In genomic region chr19:50723069-50723468, GRCh38 we compare ENCODE assay signal across 9 cellular contexts. TPM values are rescaled to one million over a fixed set of nuclear protein-coding genes. Genes with fewer than 3 reads are reported as not detected.
A peak's percentile ranks its signal among the peaks of the same experiment; 100 is the strongest.
DNase-seq lines count a peak whose midpoint lies in the region; ATAC-seq and TF ChIP-seq lines count a peak whose summit lies in the region.
"Had no signal": no experiment of that assay in that cellular context is flagged by ENCODE, and none has a peak within 500 bp of the region (broad histone marks: within the 10 kb centered on the region; RNA-seq: fewer than 3 reads in every experiment).

Gene CLEC11A, plus strand, starts transcription at chr19:50723364. Its CDS starts 162 bp downstream, at chr19:50723526.

- peaks cover 65% of the 10 kb centered on the region for H3K4me1 Mint-ChIP-seq in nephron progenitor cell

- no peaks in the 10 kb centered on the region for H3K9me3 ChIP-seq in RWPE2 (ENCODE audit: severe bottlenecking)

- peaks cover 8% of the 10 kb centered on the region for H3K27me3 ChIP-seq in RWPE2 (ENCODE audit: insufficient read depth, poor library complexity, severe bottlenecking)

- no peak for ATAC-seq in RWPE2 (ENCODE audit: low read depth)
- no peak for ATAC-seq in GM18520 (IDR thresholded peaks at IDR 0.05; ENCODE audit: unreplicated experiment)
- ATAC-seq in HG03175 (IDR thresholded peaks at IDR 0.05; ENCODE audit: unreplicated experiment) = no peak
- ATAC-seq in HG03460 (IDR thresholded peaks at IDR 0.05; ENCODE audit: unreplicated experiment) = no peak
- ATAC-seq: Panc1 had no signal

- no peaks in the 10 kb centered on the region for H3K4me1 ChIP-seq in RWPE2 (ENCODE audit: insufficient read depth, poor library complexity, severe bottlenecking)

- H3K4me3 Mint-ChIP-seq in nephron progenitor cell = peak within 1 kb of the TSS; percentile 95

- peak; percentile 92 for DNase-seq in EL
- no peak for DNase-seq in RWPE2 (ENCODE audit: low spot score)
- no peak for DNase-seq in epithelial cell of proximal tubule (ENCODE audit: low read depth)
- DNase-seq in nephron progenitor cell = peak; percentile 40
- DNase-seq in GM20000 (ENCODE audit: low spot score) = no peak

- H3K27me3 Mint-ChIP-seq in nephron progenitor cell (ENCODE audit: low read depth, poor library complexity) = peaks cover 4% of the 10 kb centered on the region

- no peaks in the 10 kb centered on the region for H3K9me3 Mint-ChIP-seq in nephron progenitor cell

- TF ChIP-seq CTCF in RWPE2 (IDR thresholded peaks at IDR 0.05; ENCODE audit: poor library complexity, severe bottlenecking) (no peak), epithelial cell of proximal tubule (conservative IDR thresholded peaks at IDR 0.05; ENCODE audit: low read depth, low read length) (no peak), nephron progenitor cell (IDR thresholded peaks at IDR 0.05) (no peak), GM20000 (IDR thresholded peaks at IDR 0.05; ENCODE audit: extremely low read depth, missing control alignments) (no peak)

- H3K27ac ChIP-seq in RWPE2 (ENCODE audit: poor library complexity, severe bottlenecking) = no peak within 1 kb of the TSS

- H3K27ac Mint-ChIP-seq in nephron progenitor cell = peak within 1 kb of the TSS; percentile 82

- H3K36me3 Mint-ChIP-seq in nephron progenitor cell (ENCODE audit: low read depth) = no peaks in the 10 kb centered on the region

- no peaks in the 10 kb centered on the region for H3K36me3 ChIP-seq in RWPE2 (ENCODE audit: low read depth)

- H3K4me3 ChIP-seq in RWPE2 (ENCODE audit: severe bottlenecking) = peak within 1 kb of the TSS; percentile 50
- H3K4me3 ChIP-seq in epithelial cell of proximal tubule (ENCODE audit: low read depth, low read length) = peak within 1 kb of the TSS; percentile 81

RNA-seq across cellular contexts. Expression of gene CLEC11A, which starts in this region (rescaled TPM):
- total RNA-seq in epithelial cell of proximal tubule = 2.8 and 12.7 TPM in 2 replicates

Comparison
In these comparisons a context has a peak if more than half of its experiments do, and no peak if none do; other contexts are left out.
1. DNase-seq: peak in EL (single experiment) and nephron progenitor cell (single experiment); none in RWPE2 (single experiment), epithelial cell of proximal tubule (single experiment) and GM20000 (single experiment).